8 cellular contexts compared by ENCODE assay signal in genomic region chr14:64706552-64707193, GRCh38. TPM values are rescaled to one million over a fixed set of nuclear protein-coding genes. Genes with fewer than 3 reads are reported as not detected.
A peak's percentile ranks its signal among the peaks of the same experiment; 100 is the strongest.
DNase-seq lines count a peak whose midpoint lies in the region; ATAC-seq and TF ChIP-seq lines count a peak whose summit lies in the region.

No MANE protein-coding gene starts in this region.

- no peaks in the 10 kb centered on the region for H3K27me3 ChIP-seq in body of pancreas
- H3K27me3 ChIP-seq in iPS-20b (ENCODE audit: insufficient read depth, low read length) = peaks cover 30% of the 10 kb centered on the region

- TF ChIP-seq POLR2A in body of pancreas (IDR thresholded peaks at IDR 0.05) = no peak

- TF ChIP-seq CTCF in GM20000 (IDR thresholded peaks at IDR 0.05; ENCODE audit: extremely low read depth, missing control alignments) = no peak
- no peak for TF ChIP-seq CTCF in body of pancreas (IDR thresholded peaks at IDR 0.05)
- no peak for TF ChIP-seq CTCF in GM10266 (IDR thresholded peaks at IDR 0.05; ENCODE audit: control insufficient read depth, insufficient read depth, low read depth, missing control alignments)

- peak; percentile 21 for DNase-seq in GM20000 (ENCODE audit: low spot score)
- peak in 1 of 4 donors; percentile 25 for DNase-seq in body of pancreas
- DNase-seq in putamen (ENCODE audit: low spot score) = peak; percentile 95
- no peak for DNase-seq in GM10266 (ENCODE audit: extremely low spot score)

- ATAC-seq in body of pancreas (no peak), HG02885 (IDR thresholded peaks at IDR 0.05; ENCODE audit: poor library complexity, unreplicated experiment) (no peak), GM21515 (IDR thresholded peaks at IDR 0.05; ENCODE audit: unreplicated experiment) (no peak), GM21528 (IDR thresholded peaks at IDR 0.05; ENCODE audit: low FRiP score, unreplicated experiment) (no peak)

- H3K4me1 ChIP-seq in body of pancreas = peaks cover 80% of the 10 kb centered on the region
- H3K4me1 ChIP-seq in iPS-20b (ENCODE audit: insufficient read depth, low read length) = peaks cover 55% of the 10 kb centered on the region

- H3K9ac ChIP-seq in iPS-20b (ENCODE audit: low read depth, low read length) = peak overlapping the region; percentile 82; the same call in 1 of the 2 replicates

- H3K4me3 ChIP-seq in body of pancreas (no peak overlapping the region), iPS-20b (ENCODE audit: low read length) (peak overlapping the region; percentile 84)

- no peaks in the 10 kb centered on the region for H3K36me3 ChIP-seq in body of pancreas (replicated peaks in 1 of 2; ENCODE audit: insufficient read depth in 1 of 2, low read depth in 2 of 2)
- H3K36me3 ChIP-seq in iPS-20b (ENCODE audit: insufficient read depth, low read depth, low read length) = peaks cover 9% of the 10 kb centered on the region; the same call in 1 of the 2 replicates

- H3K9me3 ChIP-seq in body of pancreas = no peaks in the 10 kb centered on the region
- no peaks in the 10 kb centered on the region for H3K9me3 ChIP-seq in iPS-20b (ENCODE audit: insufficient read depth, low read depth, low read length)

- intact Hi-C loops in body of pancreas (cut with DNase I) = no loop called here

- WGBS in body of pancreas, 2 donors = 23 to 27% methylated on average over 8 to 15 of the region's 15 CpGs

- H3K27ac ChIP-seq in body of pancreas (peak overlapping the region; percentile 84 to 97 (median 88)), iPS-20b (ENCODE audit: low read length) (no peak overlapping the region)

RNA-seq across cellular contexts. Expression of gene PLEKHG3, which starts 2.4 kb away (rescaled TPM):
- 10 to 100 TPM; 34.5 to 40.2 TPM for total RNA-seq in body of pancreas
